In the genomic region with DNA sequence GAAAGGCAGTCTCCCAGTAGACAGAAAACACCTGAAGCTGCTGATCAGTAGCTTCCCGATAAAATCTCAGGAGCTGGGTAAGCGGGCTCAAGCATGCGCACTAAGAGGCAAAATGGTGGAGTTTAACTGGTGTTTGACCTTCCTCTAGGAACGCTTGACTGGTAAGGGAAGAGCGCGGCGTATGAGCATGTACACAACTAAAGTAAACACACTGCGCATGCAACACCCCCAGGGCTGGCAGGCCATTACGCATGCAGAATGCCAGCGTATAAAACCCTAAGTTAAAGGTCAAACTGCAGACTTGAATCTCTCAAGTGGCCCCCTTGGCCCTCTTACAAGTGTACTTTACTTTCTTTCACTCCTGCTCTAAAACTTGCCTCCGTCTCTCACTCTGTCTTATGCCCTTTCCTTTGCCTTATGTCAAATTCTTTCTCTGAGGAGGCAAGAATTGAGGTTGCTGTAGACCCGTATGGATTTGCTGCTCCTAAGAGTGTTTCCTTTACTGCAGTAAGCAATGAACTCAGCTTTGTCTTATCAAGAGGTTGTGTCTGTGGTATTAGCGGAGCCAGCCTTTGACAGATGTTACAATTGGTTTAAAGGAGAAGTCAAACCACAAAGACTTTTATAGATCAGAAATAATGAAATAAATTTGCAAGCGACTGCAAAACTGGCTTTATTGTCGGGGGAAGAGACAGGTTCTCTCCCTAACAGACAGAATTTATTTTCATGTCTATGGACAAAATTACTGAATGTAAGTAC, we compare ENCODE assay signal across 17 cellular contexts.
DNase-seq lines count a peak whose midpoint lies in the region; ATAC-seq and TF ChIP-seq lines count a peak whose summit lies in the region.
"Had no signal": no experiment of that assay in that cellular context is flagged by ENCODE, and none has a peak within 500 bp of the region (broad histone marks: within the 10 kb centered on the region; RNA-seq: fewer than 3 reads in every experiment).

No MANE protein-coding gene starts in this region.

- H3F3A ChIP-seq in PC-9 (ENCODE audit: insufficient read depth, low read depth) = peaks cover 15% of the 10 kb centered on the region; the same call in 1 of the 2 replicates

- peaks cover 16 to 17% of the 10 kb centered on the region in 2 donors for H3K27me3 Mint-ChIP-seq in CD4-positive, alpha-beta memory T cell

- H3K4me1 ChIP-seq in PC-9 (replicated peaks; ENCODE audit: insufficient read depth) = peaks cover 24% of the 10 kb centered on the region
- no peaks in the 10 kb centered on the region for H3K4me1 ChIP-seq in CD4-positive, alpha-beta memory T cell (ENCODE audit: insufficient read depth, low read length)

- H3K9me3 Mint-ChIP-seq in CD4-positive, alpha-beta memory T cell = peaks cover 0 to 9% (median 3%) of the 10 kb centered on the region in 8 donors
- H3K9me3 Mint-ChIP-seq: effector memory CD8-positive, alpha-beta T cell; stimulated activated effector memory CD8-positive, alpha-beta T cell treated with anti-CD3 and anti-CD28 coated beads, Interleukin-12 subunit alpha, Interleukin-12 subunit beta, amount 100 ng/mL, for 72 hours had no signal

- H3K36me3 Mint-ChIP-seq in CD4-positive, alpha-beta memory T cell = no peaks in the 10 kb centered on the region
- H3K36me3 Mint-ChIP-seq: activated CD4-positive, alpha-beta memory T cell treated with anti-CD3 and anti-CD28 coated beads for 36 hours; CD4-positive, CD25-positive, alpha-beta regulatory T cell; stimulated activated effector memory CD8-positive, alpha-beta T cell treated with anti-CD3 and anti-CD28 coated beads, Interleukin-12 subunit alpha, Interleukin-12 subunit beta, amount 100 ng/mL, for 72 hours had no signal

- H3K4me3 Mint-ChIP-seq in CD4-positive, alpha-beta memory T cell = no peak overlapping the region
- H3K4me3 Mint-ChIP-seq: activated CD4-positive, alpha-beta memory T cell treated with anti-CD3 and anti-CD28 coated beads for 36 hours; CD4-positive, CD25-positive, alpha-beta regulatory T cell; effector memory CD8-positive, alpha-beta T cell; stimulated activated effector memory CD8-positive, alpha-beta T cell treated with anti-CD3 and anti-CD28 coated beads, Interleukin-12 subunit alpha, Interleukin-12 subunit beta, amount 100 ng/mL, for 72 hours had no signal

- CTCF ChIA-PET in PC-9 (lab: Charles Lee) = interaction anchor here (0.6 kb wide), 1 partner anchor 73 kb away, joined by 4 read pairs; no protein-coding TSS in a partner anchor
- CTCF ChIA-PET in CD4-positive, alpha-beta memory T cell (lab: Charles Lee; ENCODE audit: partially characterized antibody) = no interaction called here

- POLR2A ChIA-PET in PC-9 (lab: Charles Lee; ENCODE audit: unreplicated experiment) = interaction anchor here (0.6 kb wide), 2 partner anchors 13 to 1515 kb away, joined by 4 to 5 read pairs; no protein-coding TSS in a partner anchor
- POLR2A ChIA-PET in CD4-positive, alpha-beta memory T cell (lab: Charles Lee; ENCODE audit: partially characterized antibody) = no interaction called here

- H3K4me3 ChIP-seq in PC-9 (no peak overlapping the region), fibroblast of villous mesenchyme (ENCODE audit: low read depth, low read length) (no peak overlapping the region)
- H3K4me3 ChIP-seq in CD4-positive, alpha-beta memory T cell (ENCODE audit: low read length in 2 of 2) = no peak overlapping the region
- H3K4me3 ChIP-seq: GM23248, SK-N-MC had no signal

- BruUV-seq in PC-9 (replicated peaks; lab: Mats Ljungman, UMichigan) = no TSS peak

- H3K27me3 ChIP-seq in PC-9 (ENCODE audit: insufficient read depth, low read depth) = no peaks in the 10 kb centered on the region
- no peaks in the 10 kb centered on the region for H3K27me3 ChIP-seq in CD4-positive, alpha-beta memory T cell (ENCODE audit: insufficient read depth, low read length)

- no peak overlapping the region for H2AFZ ChIP-seq in PC-9
- H2AFZ ChIP-seq: GM23248 had no signal

- DNase-seq in EL = peak; percentile 22
- DNase-seq in PC-9 = no peak
- peak; percentile 42 for DNase-seq in fibroblast of villous mesenchyme (ENCODE audit: low read depth)
- peak; percentile 30 for DNase-seq in renal cortical epithelial cell (ENCODE audit: low read depth)
- DNase-seq in CD4-positive, alpha-beta memory T cell = no peak
- DNase-seq in sciatic nerve (ENCODE audit: low spot score) = no peak
- DNase-seq: activated CD4-positive, alpha-beta memory T cell treated with anti-CD3 and anti-CD28 coated beads for 36 hours; CD4-positive, CD25-positive, alpha-beta regulatory T cell; effector memory CD8-positive, alpha-beta T cell; NCI-H187 treated with DMSO at 0.1 percent for 48 hours; NK-92 treated with Interleukin-12 subunit alpha and Interleukin-12 subunit beta, amount 100 ng/mL, for 24 hours; right cardiac atrium; stimulated activated CD4-positive, alpha-beta T cell treated with anti-CD3 and anti-CD28 coated beads, Interleukin-4, amount 100 ng/mL, for 24 hours had no signal

- H3K4me1 Mint-ChIP-seq in CD4-positive, alpha-beta memory T cell = no peaks in the 10 kb centered on the region
- H3K4me1 Mint-ChIP-seq: stimulated activated effector memory CD8-positive, alpha-beta T cell treated with anti-CD3 and anti-CD28 coated beads, Interleukin-12 subunit alpha, Interleukin-12 subunit beta, amount 100 ng/mL, for 72 hours had no signal

- H3K4me2 ChIP-seq in PC-9 = no peak overlapping the region

- intact Hi-C loops in PC-9 (cut with micrococcal nuclease; ENCODE audit: unreplicated experiment) = no loop called here
- intact Hi-C loops in CD4-positive, alpha-beta memory T cell (cut with micrococcal nuclease) = no loop called here
- intact Hi-C loops in sciatic nerve (cut with DNase I) = no loop called here

- TF ChIP-seq CTCF in PC-9 (conservative IDR thresholded peaks at IDR 0.05) = no peak
- no peak for TF ChIP-seq CTCF in fibroblast of villous mesenchyme (IDR thresholded peaks at IDR 0.05; ENCODE audit: insufficient read depth, low read depth, low read length)

- no peak overlapping the region for H3K27ac Mint-ChIP-seq in CD4-positive, alpha-beta memory T cell
- H3K27ac Mint-ChIP-seq: activated CD4-positive, alpha-beta memory T cell treated with anti-CD3 and anti-CD28 coated beads for 36 hours; CD4-positive, CD25-positive, alpha-beta regulatory T cell; effector memory CD8-positive, alpha-beta T cell; stimulated activated effector memory CD8-positive, alpha-beta T cell treated with anti-CD3 and anti-CD28 coated beads, Interleukin-12 subunit alpha, Interleukin-12 subunit beta, amount 100 ng/mL, for 72 hours had no signal

- ATAC-seq in HG03135 (IDR thresholded peaks at IDR 0.05; ENCODE audit: unreplicated experiment) (no peak), sciatic nerve (no peak)
- ATAC-seq: effector memory CD8-positive, alpha-beta T cell; right cardiac atrium; stimulated activated effector memory CD8-positive, alpha-beta T cell treated with anti-CD3 and anti-CD28 coated beads, Interleukin-12 subunit alpha, Interleukin-12 subunit beta, amount 100 ng/mL, for 72 hours had no signal

- no peaks in the 10 kb centered on the region for H4K20me1 ChIP-seq in PC-9 (ENCODE audit: insufficient read depth)

- 0 out of 2 replicates have a peak overlapping the region, but pooled peaks have one; percentile 43 for H3K27ac ChIP-seq in PC-9
- no peak overlapping the region for H3K27ac ChIP-seq in CD4-positive, alpha-beta memory T cell (ENCODE audit: low read depth, low read length)
- H3K27ac ChIP-seq: GM23248, SK-N-MC had no signal

- H3K79me2 ChIP-seq in PC-9 (ENCODE audit: low read depth) = no peaks in the 10 kb centered on the region

- H3K9me3 ChIP-seq in PC-9 (ENCODE audit: insufficient read depth, low read depth) = peaks cover 4% of the 10 kb centered on the region; the same call in 1 of the 2 replicates
- no peaks in the 10 kb centered on the region for H3K9me3 ChIP-seq in CD4-positive, alpha-beta memory T cell (ENCODE audit: control insufficient read depth in 1 of 2, low read length in 2 of 2)

- no peaks in the 10 kb centered on the region for H3K36me3 ChIP-seq in PC-9 (ENCODE audit: low read depth)
- no peaks in the 10 kb centered on the region for H3K36me3 ChIP-seq in CD4-positive, alpha-beta memory T cell (ENCODE audit: insufficient read depth, low read length)

- no peaks in the 10 kb centered on the region for H3K9me2 ChIP-seq in PC-9 (ENCODE audit: insufficient read depth)

Comparison
In these comparisons a context has a peak if more than half of its experiments do, and no peak if none do; other contexts are left out.
1. DNase-seq: peak in EL (single experiment), fibroblast of villous mesenchyme (single experiment) and renal cortical epithelial cell (single experiment); none in PC-9 (0 of 2), CD4-positive, alpha-beta memory T cell (0 of 5) and sciatic nerve (single experiment).